Comparison of ENCODE assay signal across 8 cellular contexts in genomic region chr16:89489040-89489721, GRCh38. TPM values are rescaled to one million over a fixed set of nuclear protein-coding genes. Genes with fewer than 3 reads are reported as not detected.
DNase-seq lines count a peak whose midpoint lies in the region; TF ChIP-seq lines count a peak whose summit lies in the region.

No MANE protein-coding gene starts in this region.

- peak; percentile 56 for DNase-seq in SIG-M5 (lab: John Stamatoyannopoulos, UW)
- peak; percentile 77 for DNase-seq in activated gamma-delta T cell treated with anti-CD3 and anti-CD28 coated beads, Interleukin-2, amount 50 U/mL, for 16 hours (ENCODE audit: low read depth)
- peak; percentile 90 for DNase-seq in foreskin melanocyte
- DNase-seq in stomach: peak; percentile 86
- DNase-seq in cortex of kidney (lab: John Stamatoyannopoulos, UW): no peak

- H3K4me1 ChIP-seq in HUES6 (ENCODE audit: control insufficient read depth, insufficient read depth, low read length) (peaks cover 34% of the 10 kb centered on the region), neuron (ENCODE audit: insufficient read depth, low read length) (peaks cover 57% of the 10 kb centered on the region), stomach (peaks cover 42 to 76% (median 65%) of the 10 kb centered on the region in 4 donors)

- peak in 5 of 7 experiments; percentile 19 to 44 (median 28) for TF ChIP-seq CTCF in stomach (IDR thresholded peaks at IDR 0.05)

- H3K9ac ChIP-seq in HUES6 (ENCODE audit: low read length): peak overlapping the region; percentile 83

- 0 to 1% (median 0%) methylated on average over 35 to 49 of the region's 49 CpGs for WGBS in stomach, 5 donors

- intact Hi-C loops in stomach (cut with DNase I; ENCODE audit: low total_unique reads): loop anchor here (10.0 kb wide), 1 partner anchor 144 kb away; no protein-coding TSS in a partner anchor

- peak overlapping the region; percentile 80 for H3K27ac ChIP-seq in HUES6 (ENCODE audit: low read depth, low read length)
- H3K27ac ChIP-seq in stomach: peak overlapping the region; percentile 96 to 100 (median 98)

- TF ChIP-seq POLR2A in GM10847 (IDR thresholded peaks at IDR 0.05; ENCODE audit: extremely low read depth, insufficient read length) (peak; percentile 23), stomach (IDR thresholded peaks at IDR 0.05) (no peak)

- H3K27me3 ChIP-seq in HUES6 (ENCODE audit: control insufficient read depth, insufficient read depth, low read length) (no peaks in the 10 kb centered on the region), neuron (ENCODE audit: insufficient read depth, low read length) (no peaks in the 10 kb centered on the region), stomach (no peaks in the 10 kb centered on the region)

- H3K36me3 ChIP-seq in HUES6 (ENCODE audit: control insufficient read depth, insufficient read depth, low read length) (no peaks in the 10 kb centered on the region), neuron (ENCODE audit: insufficient read depth, low read length) (peaks cover 2% of the 10 kb centered on the region), stomach (peaks cover 0 to 9% (median 3%) of the 10 kb centered on the region in 4 donors)

- peak overlapping the region; percentile 74 for H3K4me3 ChIP-seq in HUES6 (ENCODE audit: low read depth, low read length)
- peak overlapping the region; percentile 91 for H3K4me3 ChIP-seq in neuron (ENCODE audit: low read length)
- H3K4me3 ChIP-seq in stomach: peak overlapping the region; percentile 88 to 99 (median 96)

- no peak for TF ChIP-seq EP300 in stomach (IDR thresholded peaks at IDR 0.05)

- H2AFZ ChIP-seq in neuron (ENCODE audit: low read depth, low read length): no peak overlapping the region

- no peaks in the 10 kb centered on the region for H3K9me3 ChIP-seq in HUES6 (ENCODE audit: control insufficient read depth, insufficient read depth, low read depth, low read length)
- H3K9me3 ChIP-seq in neuron (ENCODE audit: low read length): no peaks in the 10 kb centered on the region
- H3K9me3 ChIP-seq in stomach: no peaks in the 10 kb centered on the region

RNA-seq across cellular contexts. Expression of gene ANKRD11, which starts 1.2 kb away (rescaled TPM):
- total RNA-seq in stomach: 100 to 1,000 TPM in 4 of 5 donors, 10 to 100 TPM in 1; 60.2 to 350 (median 136) TPM
- polyA plus RNA-seq in stomach: 10 to 100 TPM; 25.4 to 39.0 (median 38.8) TPM

RNA-seq across cellular contexts. Expression of gene SPG7, which starts 19.0 kb away (rescaled TPM):
- total RNA-seq in stomach: 100 to 1,000 TPM; 150 to 363 (median 174) TPM
- 10 to 100 TPM; 30.0 to 77.2 (median 32.2) TPM for polyA plus RNA-seq in stomach
